ENCODE assay signal across 10 cellular contexts in genomic region chr17:5019475-5019956, GRCh38. TPM values are rescaled to one million over a fixed set of nuclear protein-coding genes. Genes with fewer than 3 reads are reported as not detected.
A peak's percentile ranks its signal among the peaks of the same experiment; 100 is the strongest.
DNase-seq lines count a peak whose midpoint lies in the region; ATAC-seq and TF ChIP-seq lines count a peak whose summit lies in the region.
"Had no signal": no experiment of that assay in that cellular context is flagged by ENCODE, and none has a peak within 500 bp of the region (broad histone marks: within the 10 kb centered on the region; RNA-seq: fewer than 3 reads in every experiment).

No MANE protein-coding gene starts in this region.

- peak; percentile 95 for ATAC-seq in CD8-positive, alpha-beta T cell
- ATAC-seq in activated CD8-positive, alpha-beta T cell treated with anti-CD3 and anti-CD28 coated beads, Interleukin-2, amount 10 ng/mL, durations not matched to agents 7 days and 5 days: peak; percentile 79
- ATAC-seq in GM21390 (IDR thresholded peaks at IDR 0.05; ENCODE audit: unreplicated experiment) (no peak), GM21825 (IDR thresholded peaks at IDR 0.05; ENCODE audit: unreplicated experiment) (no peak), GM19397 (IDR thresholded peaks at IDR 0.05; ENCODE audit: unreplicated experiment) (no peak)

- H3K9ac ChIP-seq in liver (ENCODE audit: low read depth in 1 of 2, low read length in 2 of 2): no peak overlapping the region

- H3K9me3 Mint-ChIP-seq in CD8-positive, alpha-beta T cell: no peaks in the 10 kb centered on the region
- no peaks in the 10 kb centered on the region for H3K9me3 Mint-ChIP-seq in activated CD8-positive, alpha-beta T cell treated with anti-CD3 and anti-CD28 coated beads, Interleukin-2, amount 10 ng/mL, durations not matched to agents 7 days and 5 days (ENCODE audit: insufficient read depth)

- no peaks in the 10 kb centered on the region for H3K27me3 Mint-ChIP-seq in CD8-positive, alpha-beta T cell (ENCODE audit: low read depth)
- H3K27me3 Mint-ChIP-seq in activated CD8-positive, alpha-beta T cell treated with anti-CD3 and anti-CD28 coated beads, Interleukin-2, amount 10 ng/mL, durations not matched to agents 7 days and 5 days (ENCODE audit: low read depth): no peaks in the 10 kb centered on the region

- H3K36me3 ChIP-seq in CD8-positive, alpha-beta T cell (ENCODE audit: insufficient read depth, low read length): no peaks in the 10 kb centered on the region
- peaks cover 24 to 77% (median 50%) of the 10 kb centered on the region in 4 donors for H3K36me3 ChIP-seq in liver (ENCODE audit: control insufficient read depth in 4 of 4, insufficient read depth in 3 of 4, low read depth in 1 of 4, low read length in 3 of 4)

- intact Hi-C loops in CD8-positive, alpha-beta T cell (cut with DNase I, micrococcal nuclease): loop anchor here (1.0 to 10.0 kb wide), 8 partner anchors 39 to 457 kb away; partner anchors contain the start of genes ARRB2 (in 1 of the 2), CHRNE (in 1 of the 2), GGT6 (in 1 of the 2) and SPAG7 (in 1 of the 2)

- no peak overlapping the region for H3K27ac ChIP-seq in CD8-positive, alpha-beta T cell (ENCODE audit: low read depth, low read length)
- H3K27ac ChIP-seq in liver (ENCODE audit: low read depth in 1 of 2, low read length in 2 of 2): no peak overlapping the region
- H3K27ac ChIP-seq: testis had no signal

- CTCF ChIA-PET in CD8-positive, alpha-beta T cell (lab: Charles Lee): interaction anchor here (0.7 to 2.7 kb wide), 6 partner anchors 11 to 110 kb away, joined by 3 to 11 read pairs (median 6); no protein-coding TSS in a partner anchor
- CTCF ChIA-PET in activated CD8-positive, alpha-beta T cell treated with anti-CD3 and anti-CD28 coated beads, Interleukin-2, amount 10 ng/mL, durations not matched to agents 7 days and 5 days (lab: Charles Lee): interaction anchor here (0.5 to 2.0 kb wide), 10 partner anchors 9 to 111 kb away, joined by 3 to 8 read pairs (median 4); partner anchors contain the start of genes CAMTA2, KIF1C and SPAG7

- H3K4me1 ChIP-seq in CD8-positive, alpha-beta T cell (ENCODE audit: insufficient read depth, low read length): no peaks in the 10 kb centered on the region
- no peaks in the 10 kb centered on the region for H3K4me1 ChIP-seq in liver (ENCODE audit: control insufficient read depth in 4 of 4, insufficient read depth in 4 of 4, low read length in 3 of 4)
- H3K4me1 ChIP-seq: testis had no signal

- no peak for TF ChIP-seq CTCF in CD8-positive, alpha-beta T cell (IDR thresholded peaks at IDR 0.05)
- TF ChIP-seq CTCF in HFF-Myc (IDR thresholded peaks at IDR 0.05; ENCODE audit: low read depth, low read length, missing control alignments) (peak; percentile 19), liver (IDR thresholded peaks at IDR 0.05; ENCODE audit: low read depth, low read length, missing input control) (no peak)

- peaks cover 51% of the 10 kb centered on the region for H3K36me3 Mint-ChIP-seq in CD8-positive, alpha-beta T cell
- peaks cover 55% of the 10 kb centered on the region for H3K36me3 Mint-ChIP-seq in activated CD8-positive, alpha-beta T cell treated with anti-CD3 and anti-CD28 coated beads, Interleukin-2, amount 10 ng/mL, durations not matched to agents 7 days and 5 days (ENCODE audit: low read depth)

- no peak overlapping the region for H3K4me3 ChIP-seq in CD8-positive, alpha-beta T cell (ENCODE audit: low read depth, low read length)
- H3K4me3 ChIP-seq in HFF-Myc (replicated peaks; ENCODE audit: low read depth, low read length) (no peak overlapping the region), liver (ENCODE audit: low read depth in 1 of 3, low read length in 3 of 3) (no peak overlapping the region)
- H3K4me3 ChIP-seq: testis had no signal

- no peak overlapping the region for H3K4me3 Mint-ChIP-seq in CD8-positive, alpha-beta T cell
- no peak overlapping the region for H3K4me3 Mint-ChIP-seq in activated CD8-positive, alpha-beta T cell treated with anti-CD3 and anti-CD28 coated beads, Interleukin-2, amount 10 ng/mL, durations not matched to agents 7 days and 5 days

- peak; percentile 16 to 29 for TF ChIP-seq RAD21 in liver (IDR thresholded peaks at IDR 0.05)

- POLR2A ChIA-PET in CD8-positive, alpha-beta T cell (lab: Charles Lee): interaction anchor here (1.4 kb wide), 1 partner anchor 52 kb away, joined by 3 read pairs; no protein-coding TSS in a partner anchor
- POLR2A ChIA-PET in activated CD8-positive, alpha-beta T cell treated with anti-CD3 and anti-CD28 coated beads, Interleukin-2, amount 10 ng/mL, durations not matched to agents 7 days and 5 days (lab: Charles Lee): interaction anchor here (1.4 kb wide), 1 partner anchor 79 kb away, joined by 7 read pairs; no protein-coding TSS in a partner anchor

- 80% methylated on average over 1 of the region's 1 CpG for WGBS in liver

- H3K4me1 Mint-ChIP-seq in CD8-positive, alpha-beta T cell (ENCODE audit: low read depth): peaks cover 7% of the 10 kb centered on the region
- peaks cover 22% of the 10 kb centered on the region for H3K4me1 Mint-ChIP-seq in activated CD8-positive, alpha-beta T cell treated with anti-CD3 and anti-CD28 coated beads, Interleukin-2, amount 10 ng/mL, durations not matched to agents 7 days and 5 days (ENCODE audit: low read depth)

- no peaks in the 10 kb centered on the region for H3K27me3 ChIP-seq in CD8-positive, alpha-beta T cell (ENCODE audit: insufficient read depth, low read length)
- no peaks in the 10 kb centered on the region for H3K27me3 ChIP-seq in liver (ENCODE audit: control insufficient read depth in 4 of 4, insufficient read depth in 4 of 4, low read length in 3 of 4)
- H3K27me3 ChIP-seq: testis had no signal

- peak overlapping the region; percentile 75 for H3K27ac Mint-ChIP-seq in CD8-positive, alpha-beta T cell
- H3K27ac Mint-ChIP-seq in activated CD8-positive, alpha-beta T cell treated with anti-CD3 and anti-CD28 coated beads, Interleukin-2, amount 10 ng/mL, durations not matched to agents 7 days and 5 days: no peak overlapping the region

- peak in 6 of 7 experiments; percentile 32 to 63 (median 48) for DNase-seq in CD8-positive, alpha-beta T cell
- DNase-seq in HFF-Myc (ENCODE audit: extremely low read depth, low read depth) (no peak), ecto neural progenitor cell (ENCODE audit: low spot score) (no peak)
- DNase-seq in activated CD8-positive, alpha-beta T cell treated with anti-CD3 and anti-CD28 coated beads, Interleukin-2, amount 10 ng/mL, durations not matched to agents 7 days and 5 days: peak; percentile 63
- DNase-seq: testis had no signal

- H3K9me3 ChIP-seq in CD8-positive, alpha-beta T cell (ENCODE audit: low read length): no peaks in the 10 kb centered on the region
- H3K9me3 ChIP-seq in liver (ENCODE audit: control insufficient read depth in 4 of 4, low read length in 3 of 4): no peaks in the 10 kb centered on the region
- H3K9me3 ChIP-seq: testis had no signal

TF ChIP-seq in liver, 16 proteins besides CTCF, POLR2A, EP300 and RAD21 (continues in another document):
- TF ChIP-seq SP1 (IDR thresholded peaks at IDR 0.05) (no peak), GABPA (IDR thresholded peaks at IDR 0.05 in 1 of 2, conservative IDR thresholded peaks at IDR 0.05 in 1 of 2) (no peak), REST (IDR thresholded peaks at IDR 0.05) (no peak)

RNA-seq across cellular contexts. Expression of gene SLC52A1, which starts 15.7 kb away (rescaled TPM):
- total RNA-seq in CD8-positive, alpha-beta T cell: not detected
- total RNA-seq in activated CD8-positive, alpha-beta T cell treated with anti-CD3 and anti-CD28 coated beads, Interleukin-2, amount 10 ng/mL, durations not matched to agents 7 days and 5 days: under 1 TPM; 0.40 to 0.94 TPM
- under 1 TPM in 1 of 2 donors, not detected in 1; 0.28 TPM for total RNA-seq in liver
- under 1 TPM; 0.08 to 0.11 TPM for polyA plus RNA-seq in liver

RNA-seq across cellular contexts. Expression of gene KIF1C, which starts 21.8 kb away (rescaled TPM):
- 1 to 10 TPM; 7.1 to 7.2 TPM for total RNA-seq in CD8-positive, alpha-beta T cell
- total RNA-seq in activated CD8-positive, alpha-beta T cell treated with anti-CD3 and anti-CD28 coated beads, Interleukin-2, amount 10 ng/mL, durations not matched to agents 7 days and 5 days: 10 to 100 TPM; 43.6 to 45.3 TPM
- total RNA-seq in liver: 10 to 100 TPM; 19.7 to 62.2 TPM
- polyA plus RNA-seq in liver: 10 to 100 TPM; 10.4 to 53.8 TPM

RNA-seq across cellular contexts. Expression of gene INCA1, which starts 22.2 kb away (rescaled TPM):
- total RNA-seq in CD8-positive, alpha-beta T cell: under 1 TPM in 1 of 2 experiments, not detected in 1; 0.24 TPM
- total RNA-seq in activated CD8-positive, alpha-beta T cell treated with anti-CD3 and anti-CD28 coated beads, Interleukin-2, amount 10 ng/mL, durations not matched to agents 7 days and 5 days: under 1 TPM; 0.26 to 0.29 TPM
- total RNA-seq in liver: under 1 TPM; 0.28 to 0.42 TPM
- under 1 TPM; 0.68 to 0.75 TPM for polyA plus RNA-seq in liver
- total RNA-seq: NCI-H460 had no signal

RNA-seq across cellular contexts. Expression of gene CAMTA2, which starts 32.0 kb away (rescaled TPM):
- 10 to 100 TPM; 40.1 to 42.3 TPM for total RNA-seq in CD8-positive, alpha-beta T cell
- 10 to 100 TPM; 51.3 to 55.5 TPM for total RNA-seq in activated CD8-positive, alpha-beta T cell treated with anti-CD3 and anti-CD28 coated beads, Interleukin-2, amount 10 ng/mL, durations not matched to agents 7 days and 5 days
- 1 to 10 TPM; 7.8 to 9.6 TPM for total RNA-seq in liver
- polyA plus RNA-seq in liver: 10 to 100 TPM; 14.3 to 17.6 TPM

RNA-seq across cellular contexts. Expression of gene SPAG7, which starts 51.9 kb away (rescaled TPM):
- 10 to 100 TPM; 34.5 to 34.7 TPM for total RNA-seq in CD8-positive, alpha-beta T cell
- 10 to 100 TPM; 52.3 to 53.6 TPM for total RNA-seq in activated CD8-positive, alpha-beta T cell treated with anti-CD3 and anti-CD28 coated beads, Interleukin-2, amount 10 ng/mL, durations not matched to agents 7 days and 5 days
- total RNA-seq in liver: 10 to 100 TPM; 18.6 to 19.8 TPM
- 10 to 100 TPM; 32.1 to 66.3 TPM for polyA plus RNA-seq in liver

Comparison
In these comparisons a context has a peak if more than half of its experiments do, and no peak if none do; other contexts are left out.
1. ATAC-seq: peak in CD8-positive, alpha-beta T cell (single experiment) and activated CD8-positive, alpha-beta T cell treated with anti-CD3 and anti-CD28 coated beads, Interleukin-2, amount 10 ng/mL, durations not matched to agents 7 days and 5 days (single experiment); none in GM21390 (single experiment), GM21825 (single experiment) and GM19397 (single experiment).
2. DNase-seq: peak in CD8-positive, alpha-beta T cell (6 of 7) and activated CD8-positive, alpha-beta T cell treated with anti-CD3 and anti-CD28 coated beads, Interleukin-2, amount 10 ng/mL, durations not matched to agents 7 days and 5 days (single experiment); none in HFF-Myc (single experiment) and ecto neural progenitor cell (single experiment).